ENCODE assay signal across 35 cellular contexts in genomic region chr2:175054340-175054739, GRCh38.
"Had no signal": no experiment of that assay in that cellular context is flagged by ENCODE, and none has a peak within 500 bp of the region (broad histone marks: within the 10 kb centered on the region; RNA-seq: fewer than 3 reads in every experiment).

No MANE protein-coding gene starts in this region.

- H3K4me3 Mint-ChIP-seq: activated CD4-positive, alpha-beta T cell treated with anti-CD3 and anti-CD28 coated beads for 36 hours; activated CD4-positive, alpha-beta T cell treated with anti-CD3 and anti-CD28 coated beads, Interleukin-2, amount 10 ng/mL, durations not matched to agents 7 days and 5 days; activated CD8-positive, alpha-beta T cell treated with anti-CD3 and anti-CD28 coated beads, Interleukin-2, amount 10 ng/mL, durations not matched to agents 7 days and 5 days; activated naive CD4-positive, alpha-beta T cell treated with anti-CD3 and anti-CD28 coated beads, Interleukin-2, amount 50 U/mL, for 24 hours; activated naive CD8-positive, alpha-beta T cell treated with anti-CD3 and anti-CD28 coated beads, Interleukin-2, amount 10 ng/mL, durations not matched to agents 7 days and 5 days; activated T-cell treated with anti-CD3 and anti-CD28 coated beads, Interleukin-2, amount 50 U/mL, for 24 hours; T-helper 1 cell treated with Interleukin-12 subunit alpha and Interleukin-12 subunit beta and Interleukin-4 antibody, amounts not matched to agents 30 μg/mL and 1 μg/mL, for 36 hours; T-helper 2 cell treated with Interferon-gamma antibody and Interleukin-4, amounts not matched to agents 5 μg/mL and 100 μg/mL, for 36 hours had no signal

- H3K27me3 ChIP-seq: body of pancreas, breast epithelium, Peyer's patch, SJSA1 had no signal

- FAIRE-seq: astrocyte had no signal

- H3K27me3 Mint-ChIP-seq: activated CD4-positive, alpha-beta T cell treated with anti-CD3 and anti-CD28 coated beads for 36 hours; activated CD4-positive, alpha-beta T cell treated with anti-CD3 and anti-CD28 coated beads, Interleukin-2, amount 10 ng/mL, durations not matched to agents 7 days and 5 days; activated naive CD4-positive, alpha-beta T cell treated with anti-CD3 and anti-CD28 coated beads, Interleukin-2, amount 50 U/mL, for 24 hours; activated T-cell treated with anti-CD3 and anti-CD28 coated beads, Interleukin-2, amount 50 U/mL, for 24 hours had no signal

- H3K4me3 ChIP-seq: body of pancreas, breast epithelium, coronary artery, Peyer's patch, SJSA1 had no signal

- H3K36me3 ChIP-seq: breast epithelium, Peyer's patch, SJSA1 had no signal

- H3K9ac ChIP-seq: SK-N-SH had no signal

- H3K4me2 ChIP-seq: SK-N-SH had no signal

- DNase-seq: activated CD4-positive, alpha-beta T cell treated with anti-CD3 and anti-CD28 coated beads for 36 hours; activated CD4-positive, alpha-beta T cell treated with anti-CD3 and anti-CD28 coated beads, Interleukin-2, amount 10 ng/mL, durations not matched to agents 7 days and 5 days; activated CD4-positive, alpha-beta T cell treated with anti-CD3 and anti-CD28 coated beads, Interleukin-2, amount 50 U/mL, for 48 hours; activated CD8-positive, alpha-beta T cell treated with anti-CD3 and anti-CD28 coated beads, Interleukin-2, amount 10 ng/mL, durations not matched to agents 7 days and 5 days; activated gamma-delta T cell; activated naive CD4-positive, alpha-beta T cell treated with Interleukin-2 at 50 U/mL for 16 hours; activated naive CD8-positive, alpha-beta T cell treated with anti-CD3 and anti-CD28 coated beads, Interleukin-2, amount 10 ng/mL, durations not matched to agents 7 days and 5 days; activated T-cell treated with anti-CD3 and anti-CD28 coated beads, Interleukin-2, amount 50 U/mL, for 24 hours; amygdala; body of pancreas; MM.1S; NCI-H1048; NCI-H1105 treated with DMSO at 0.1 percent for 48 hours; NCI-H1436; NCI-H1694; NCI-H2029; NCI-H2107; NCI-H2171; NCI-H510A; NCI-H526; NCI-H748 treated with DMSO at 0.1 percent for 48 hours; NK-92 treated with Interleukin-12 subunit alpha and Interleukin-12 subunit beta, amount 100 ng/mL, for 24 hours; PC-3; Peyer's patch; RPMI8226; SHP77 treated with DMSO at 0.1 percent for 48 hours; SK-N-SH had no signal

- H3K4me1 ChIP-seq: breast epithelium, Peyer's patch, SJSA1 had no signal

- H3K27ac ChIP-seq: body of pancreas, breast epithelium, coronary artery, Peyer's patch, SJSA1 had no signal

- H3K9me3 ChIP-seq: body of pancreas, breast epithelium, Peyer's patch, SJSA1, SK-N-SH had no signal

- H3K27ac Mint-ChIP-seq: activated CD4-positive, alpha-beta T cell treated with anti-CD3 and anti-CD28 coated beads for 36 hours; activated CD4-positive, alpha-beta T cell treated with anti-CD3 and anti-CD28 coated beads, Interleukin-2, amount 10 ng/mL, durations not matched to agents 7 days and 5 days; activated CD8-positive, alpha-beta T cell treated with anti-CD3 and anti-CD28 coated beads, Interleukin-2, amount 10 ng/mL, durations not matched to agents 7 days and 5 days; activated naive CD4-positive, alpha-beta T cell treated with anti-CD3 and anti-CD28 coated beads, Interleukin-2, amount 50 U/mL, for 24 hours; activated naive CD8-positive, alpha-beta T cell treated with anti-CD3 and anti-CD28 coated beads, Interleukin-2, amount 10 ng/mL, durations not matched to agents 7 days and 5 days; activated T-cell treated with anti-CD3 and anti-CD28 coated beads, Interleukin-2, amount 50 U/mL, for 24 hours; activated T-helper 2 cell treated with anti-CD3 and anti-CD28 coated beads, Interferon-gamma antibody, Interleukin-2, Interleukin-4, amounts not matched to agents 10 μg/mL and 5 μg/mL and 100 μg/mL, durations not matched to agents 14 hours and 24 hours and 36 hours; T-helper 1 cell treated with Interleukin-12 subunit alpha and Interleukin-12 subunit beta and Interleukin-4 antibody, amounts not matched to agents 30 μg/mL and 1 μg/mL, for 36 hours; T-helper 2 cell treated with Interferon-gamma antibody and Interleukin-4, amounts not matched to agents 5 μg/mL and 100 μg/mL, for 36 hours had no signal

- H3K9me3 Mint-ChIP-seq: activated CD4-positive, alpha-beta T cell treated with anti-CD3 and anti-CD28 coated beads, Interleukin-2, amount 10 ng/mL, durations not matched to agents 7 days and 5 days; activated naive CD4-positive, alpha-beta T cell treated with anti-CD3 and anti-CD28 coated beads, Interleukin-2, amount 50 U/mL, for 24 hours; activated T-cell treated with anti-CD3 and anti-CD28 coated beads, Interleukin-2, amount 50 U/mL, for 24 hours; activated T-helper 2 cell treated with anti-CD3 and anti-CD28 coated beads, Interferon-gamma antibody, Interleukin-2, Interleukin-4, amounts not matched to agents 10 μg/mL and 5 μg/mL and 100 μg/mL, durations not matched to agents 14 hours and 24 hours and 36 hours; T-helper 1 cell treated with Interleukin-12 subunit alpha and Interleukin-12 subunit beta and Interleukin-4 antibody, amounts not matched to agents 30 μg/mL and 1 μg/mL, for 36 hours; T-helper 2 cell treated with Interferon-gamma antibody and Interleukin-4, amounts not matched to agents 5 μg/mL and 100 μg/mL, for 36 hours had no signal

- ATAC-seq: activated CD4-positive, alpha-beta T cell treated with anti-CD3 and anti-CD28 coated beads for 36 hours; activated CD8-positive, alpha-beta T cell treated with anti-CD3 and anti-CD28 coated beads, Interleukin-2, amount 10 ng/mL, durations not matched to agents 7 days and 5 days; body of pancreas; PC-3 had no signal

- H3K4me1 Mint-ChIP-seq: activated CD4-positive, alpha-beta T cell treated with anti-CD3 and anti-CD28 coated beads for 36 hours; activated CD4-positive, alpha-beta T cell treated with anti-CD3 and anti-CD28 coated beads, Interleukin-2, amount 10 ng/mL, durations not matched to agents 7 days and 5 days; activated naive CD4-positive, alpha-beta T cell treated with anti-CD3 and anti-CD28 coated beads, Interleukin-2, amount 50 U/mL, for 24 hours; activated naive CD8-positive, alpha-beta T cell treated with anti-CD3 and anti-CD28 coated beads, Interleukin-2, amount 10 ng/mL, durations not matched to agents 7 days and 5 days had no signal
